In genomic region chr22:27880778-27881394, GRCh38 we compare ENCODE assay signal across 8 cellular contexts. TPM values are rescaled to one million over a fixed set of nuclear protein-coding genes. Genes with fewer than 3 reads are reported as not detected.
A peak's percentile ranks its signal among the peaks of the same experiment; 100 is the strongest.
DNase-seq lines count a peak whose midpoint lies in the region; ATAC-seq, FAIRE-seq and TF ChIP-seq lines count a peak whose summit lies in the region.

No MANE protein-coding gene starts in this region.

- DNase-seq in AG08395 (ENCODE audit: low spot score) = peak; percentile 62
- DNase-seq in GM12891 (ENCODE audit: insufficient read length, low spot score) = no peak
- DNase-seq in NCI-H82 (lab: John Stamatoyannopoulos, UW) = peak; percentile 71
- DNase-seq in brain pericyte (ENCODE audit: low read depth, low spot score) = peak; percentile 57
- peak; percentile 96 for DNase-seq in inferior parietal cortex (ENCODE audit: extremely low spot score)
- no peak for DNase-seq in smooth muscle cell (lab: John Stamatoyannopoulos, UW; ENCODE audit: unreplicated experiment)
- DNase-seq in activated CD8-positive, alpha-beta memory T cell treated with anti-CD3 and anti-CD28 coated beads, Interleukin-2, amount 50 U/mL, for 4 hours = no peak

- H3K9ac ChIP-seq in smooth muscle cell (ENCODE audit: low read depth) = no peak overlapping the region

- ATAC-seq in HG03520 (IDR thresholded peaks at IDR 0.05; ENCODE audit: unreplicated experiment) = no peak

- TF ChIP-seq CTCF in smooth muscle cell (IDR thresholded peaks at IDR 0.05; ENCODE audit: borderline replicate concordance, insufficient read depth, poor library complexity, severe bottlenecking) = peak; percentile 80

- H3K79me2 ChIP-seq in smooth muscle cell (ENCODE audit: low read depth) = peaks cover 67% of the 10 kb centered on the region

- H4K20me1 ChIP-seq in smooth muscle cell (ENCODE audit: low read depth) = peaks cover 89% of the 10 kb centered on the region

- H3K4me2 ChIP-seq in smooth muscle cell = peak overlapping the region; percentile 13

- peak; percentile 40 for FAIRE-seq in GM12891 (lab: Jason Lieb, UNC)

- H3K9me3 ChIP-seq in smooth muscle cell (replicated peaks; ENCODE audit: low read depth) = no peaks in the 10 kb centered on the region

- peaks cover 11% of the 10 kb centered on the region for H3F3A ChIP-seq in smooth muscle cell (ENCODE audit: low read depth)

- 47% methylated on average over 6 of the region's 6 CpGs for WGBS in smooth muscle cell (ENCODE audit: low lambda C conversion rate)

- H3K4me3 ChIP-seq in smooth muscle cell = no peak overlapping the region

- H3K27me3 ChIP-seq in smooth muscle cell (ENCODE audit: low read depth) = no peaks in the 10 kb centered on the region

- H2AFZ ChIP-seq in smooth muscle cell (ENCODE audit: low read depth) = no peak overlapping the region

- no peak for TF ChIP-seq POLR2A in GM12891 (IDR thresholded peaks at IDR 0.05; ENCODE audit: low read depth, low read length)

- H3K36me3 ChIP-seq in smooth muscle cell (ENCODE audit: low read depth) = no peaks in the 10 kb centered on the region

- H3K27ac ChIP-seq in smooth muscle cell (ENCODE audit: low read depth) = peak overlapping the region; percentile 59

- peaks cover 31% of the 10 kb centered on the region for H3K4me1 ChIP-seq in smooth muscle cell (ENCODE audit: low read depth)

TF ChIP-seq in GM12891, 5 proteins besides CTCF, POLR2A, EP300 and RAD21:
- no peak for TF ChIP-seq POU2F2 (IDR thresholded peaks at IDR 0.05; ENCODE audit: low read depth, low read length)
- no peak for TF ChIP-seq SPI1 (IDR thresholded peaks at IDR 0.05; ENCODE audit: low read depth, low read length)
- TF ChIP-seq PAX5 (IDR thresholded peaks at IDR 0.05; ENCODE audit: insufficient read depth, low read length, severe bottlenecking) = no peak
TF ChIP-seq in GM12891: peak in this region for 0.

RNA-seq across cellular contexts. Expression of gene PITPNB, which starts 38.2 kb away (rescaled TPM):
- polyA plus RNA-seq in GM12891 (2012; ENCODE audit: low read depth, missing spikeins) = 34.9 TPM
- total RNA-seq in smooth muscle cell = 25.0 and 37.8 TPM in 2 replicates
- 47.0 and 55.2 TPM in 2 replicates for polyA plus RNA-seq in smooth muscle cell

Comparison
In these comparisons a context has a peak if more than half of its experiments do, and no peak if none do; other contexts are left out.
1. DNase-seq: peak in AG08395 (single experiment), NCI-H82 (single experiment), brain pericyte (single experiment) and inferior parietal cortex (single experiment); none in GM12891 (single experiment), smooth muscle cell (single experiment) and activated CD8-positive, alpha-beta memory T cell treated with anti-CD3 and anti-CD28 coated beads, Interleukin-2, amount 50 U/mL, for 4 hours (single experiment).